Comparison of ENCODE assay signal across 8 cellular contexts in the genomic region with DNA sequence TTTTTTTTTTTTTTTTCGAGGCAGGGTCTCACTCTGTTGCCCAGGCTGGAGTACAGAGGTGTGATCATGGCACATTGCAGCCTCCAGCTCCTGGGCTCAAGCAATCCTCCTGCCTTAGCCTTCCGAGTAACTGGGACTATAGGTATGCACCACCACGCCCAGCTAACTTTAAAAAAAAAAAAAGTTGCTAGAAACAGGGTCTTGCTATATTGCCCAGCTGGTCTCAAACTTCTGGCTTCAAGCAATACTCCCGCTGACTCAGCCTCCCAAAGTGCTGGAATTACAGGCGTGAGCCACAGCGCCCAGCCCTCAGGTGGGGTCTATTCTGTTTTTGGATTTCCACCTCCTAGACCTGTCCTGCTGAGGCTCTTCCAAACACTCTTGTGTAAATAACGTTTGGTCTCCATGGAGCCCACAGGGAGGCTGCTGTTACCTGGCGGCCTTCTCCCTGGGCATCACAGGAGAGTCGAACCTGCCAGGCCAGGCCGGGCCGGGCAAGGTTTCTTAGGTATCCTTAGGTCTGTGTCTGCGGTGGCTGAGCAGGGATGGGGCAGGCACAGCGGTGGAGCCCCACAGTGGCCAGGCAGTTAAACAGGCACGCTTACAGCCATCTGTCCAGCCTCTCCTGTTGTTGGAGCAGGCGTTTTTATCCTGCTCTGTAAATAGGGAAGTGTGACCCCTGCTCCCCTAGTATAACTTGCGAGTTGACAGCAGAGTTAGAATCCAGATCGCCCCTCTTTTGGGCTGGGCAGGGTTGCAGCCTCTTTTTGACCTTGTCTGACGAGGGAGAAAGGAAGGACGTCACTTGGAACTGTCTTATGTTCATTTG. TPM values are rescaled to one million over a fixed set of nuclear protein-coding genes. Genes with fewer than 3 reads are reported as not detected.
DNase-seq lines count a peak whose midpoint lies in the region; ATAC-seq, FAIRE-seq and TF ChIP-seq lines count a peak whose summit lies in the region.

No MANE protein-coding gene starts in this region.

- FAIRE-seq in RCC 7860 (lab: Jason Lieb, UNC), result no peak

- H3K36me3 ChIP-seq in esophagus squamous epithelium, result peaks cover 0 to 25% (median 0%) of the 10 kb centered on the region in 3 donors

- 52 to 63% methylated on average over 8 to 14 of the region's 19 CpGs for WGBS in esophagus squamous epithelium, 2 donors

- no peak for ATAC-seq in GM19463 (IDR thresholded peaks at IDR 0.05; ENCODE audit: unreplicated experiment)
- ATAC-seq in activated T-cell treated with anti-CD3 and anti-CD28 coated beads, Interleukin-2, amount 50 U/mL, for 4 hours, result no peak

- DNase-seq in AG09319 (ENCODE audit: extremely low read depth, low read depth) (no peak), RCC 7860 (ENCODE audit: low spot score) (peak; percentile 11), esophagus squamous epithelium (lab: John Stamatoyannopoulos, UW) (no peak), NCI-H1436 (lab: John Stamatoyannopoulos, UW) (no peak), cerebellar nuclear complex (lab: John Stamatoyannopoulos, UW) (no peak)
- DNase-seq in activated T-cell treated with anti-CD3 and anti-CD28 coated beads, Interleukin-2, amount 50 U/mL, for 4 hours, result no peak

- H3K27ac ChIP-seq in esophagus squamous epithelium, result peak overlapping the region; percentile 78 to 93 (median 90)

- peaks cover 12% of the 10 kb centered on the region for H3K36me3 Mint-ChIP-seq in nephron (ENCODE audit: low read depth)
- H3K36me3 Mint-ChIP-seq in activated T-cell treated with anti-CD3 and anti-CD28 coated beads, Interleukin-2, amount 50 U/mL, for 4 hours (ENCODE audit: insufficient read depth), result peaks cover 7% of the 10 kb centered on the region

- H3K4me1 ChIP-seq in esophagus squamous epithelium, result peaks cover 30 to 77% (median 35%) of the 10 kb centered on the region in 3 donors

- no peaks in the 10 kb centered on the region for H3K27me3 Mint-ChIP-seq in nephron (ENCODE audit: low read depth)
- no peaks in the 10 kb centered on the region for H3K27me3 Mint-ChIP-seq in activated T-cell treated with anti-CD3 and anti-CD28 coated beads, Interleukin-2, amount 50 U/mL, for 4 hours (ENCODE audit: low read depth)

- no peaks in the 10 kb centered on the region for H3K9me3 Mint-ChIP-seq in nephron
- no peaks in the 10 kb centered on the region for H3K9me3 Mint-ChIP-seq in activated T-cell treated with anti-CD3 and anti-CD28 coated beads, Interleukin-2, amount 50 U/mL, for 4 hours

- TF ChIP-seq POLR2A in esophagus squamous epithelium (IDR thresholded peaks at IDR 0.05), result no peak

- H3K4me1 Mint-ChIP-seq in nephron, result peaks cover 52% of the 10 kb centered on the region
- H3K4me1 Mint-ChIP-seq in activated T-cell treated with anti-CD3 and anti-CD28 coated beads, Interleukin-2, amount 50 U/mL, for 4 hours (ENCODE audit: low read depth), result peaks cover 15% of the 10 kb centered on the region

- peak overlapping the region in 1 of 4 donors; percentile 44 for H3K4me3 ChIP-seq in esophagus squamous epithelium

- H3K27ac Mint-ChIP-seq in nephron, result peak overlapping the region; percentile 92 to 97 (median 97)

- H3K27me3 ChIP-seq in esophagus squamous epithelium, result no peaks in the 10 kb centered on the region

- intact Hi-C loops in esophagus squamous epithelium (cut with DNase I), result no loop called here

- H3K4me3 Mint-ChIP-seq in nephron, result peak overlapping the region; percentile 9 to 44 (median 19)
- H3K4me3 Mint-ChIP-seq in activated T-cell treated with anti-CD3 and anti-CD28 coated beads, Interleukin-2, amount 50 U/mL, for 4 hours, result no peak overlapping the region

- TF ChIP-seq CTCF in AG09319 (IDR thresholded peaks at IDR 0.05; ENCODE audit: low read depth, low read length) (peak; percentile 35), esophagus squamous epithelium (IDR thresholded peaks at IDR 0.05) (peak in 2 of 6 experiments; percentile 4 to 33), nephron (IDR thresholded peaks at IDR 0.05; ENCODE audit: unreplicated experiment in 3 of 3) (no peak)

- no peaks in the 10 kb centered on the region for H3K9me3 ChIP-seq in esophagus squamous epithelium

RNA-seq across cellular contexts. Expression of a gene that starts 18.8 kb away (rescaled TPM):
- total RNA-seq in esophagus squamous epithelium, result 10 to 100 TPM; 34.6 to 57.9 (median 42.4) TPM
- total RNA-seq in activated T-cell treated with anti-CD3 and anti-CD28 coated beads, Interleukin-2, amount 50 U/mL, for 4 hours, result 10 to 100 TPM; 58.1 to 67.5 (median 62.1) TPM

RNA-seq across cellular contexts. Expression of a gene that starts 33.1 kb away (rescaled TPM):
- total RNA-seq in esophagus squamous epithelium, result 1 to 10 TPM in 2 of 4 donors, under 1 TPM in 2; 0.44 to 1.1 (median 0.83) TPM
- 1 to 10 TPM; 1.1 to 2.8 (median 1.4) TPM for total RNA-seq in activated T-cell treated with anti-CD3 and anti-CD28 coated beads, Interleukin-2, amount 50 U/mL, for 4 hours

RNA-seq across cellular contexts. Expression of a gene that starts 39.4 kb away (rescaled TPM):
- total RNA-seq in esophagus squamous epithelium, result not detected
- total RNA-seq in activated T-cell treated with anti-CD3 and anti-CD28 coated beads, Interleukin-2, amount 50 U/mL, for 4 hours, result not detected

RNA-seq across cellular contexts. Expression of a gene that starts 55.7 kb away (rescaled TPM):
- total RNA-seq in esophagus squamous epithelium, result 10 to 100 TPM; 28.2 to 46.0 (median 29.4) TPM
- total RNA-seq in activated T-cell treated with anti-CD3 and anti-CD28 coated beads, Interleukin-2, amount 50 U/mL, for 4 hours, result under 1 TPM; 0.16 to 0.48 (median 0.16) TPM
